Comparison of ENCODE assay signal across 1 cellular context in genomic region chr9:27162045-27162444, GRCh38.
TF ChIP-seq lines count a peak whose summit lies in the region.

No MANE protein-coding gene starts in this region.

TF ChIP-seq in endothelial cell of umbilical vein, 7 proteins besides CTCF, POLR2A, EP300 and RAD21 (continued from another document):
- TF ChIP-seq FOS (IDR thresholded peaks at IDR 0.05; ENCODE audit: borderline replicate concordance, insufficient read depth, low read length) (no peak), GATA2 (IDR thresholded peaks at IDR 0.05; ENCODE audit: insufficient read depth, insufficient read length, low read depth, low read length) (no peak), JUN (IDR thresholded peaks at IDR 0.05; ENCODE audit: borderline replicate concordance, insufficient read depth, insufficient read length, low read depth) (no peak), MAX (IDR thresholded peaks at IDR 0.05; ENCODE audit: insufficient read depth, insufficient read length) (no peak), EZH2 (IDR thresholded peaks at IDR 0.05; ENCODE audit: borderline replicate concordance, low read depth, low read length, severe bottlenecking) (no peak)
